8 cellular contexts compared by ENCODE assay signal in the genomic region with DNA sequence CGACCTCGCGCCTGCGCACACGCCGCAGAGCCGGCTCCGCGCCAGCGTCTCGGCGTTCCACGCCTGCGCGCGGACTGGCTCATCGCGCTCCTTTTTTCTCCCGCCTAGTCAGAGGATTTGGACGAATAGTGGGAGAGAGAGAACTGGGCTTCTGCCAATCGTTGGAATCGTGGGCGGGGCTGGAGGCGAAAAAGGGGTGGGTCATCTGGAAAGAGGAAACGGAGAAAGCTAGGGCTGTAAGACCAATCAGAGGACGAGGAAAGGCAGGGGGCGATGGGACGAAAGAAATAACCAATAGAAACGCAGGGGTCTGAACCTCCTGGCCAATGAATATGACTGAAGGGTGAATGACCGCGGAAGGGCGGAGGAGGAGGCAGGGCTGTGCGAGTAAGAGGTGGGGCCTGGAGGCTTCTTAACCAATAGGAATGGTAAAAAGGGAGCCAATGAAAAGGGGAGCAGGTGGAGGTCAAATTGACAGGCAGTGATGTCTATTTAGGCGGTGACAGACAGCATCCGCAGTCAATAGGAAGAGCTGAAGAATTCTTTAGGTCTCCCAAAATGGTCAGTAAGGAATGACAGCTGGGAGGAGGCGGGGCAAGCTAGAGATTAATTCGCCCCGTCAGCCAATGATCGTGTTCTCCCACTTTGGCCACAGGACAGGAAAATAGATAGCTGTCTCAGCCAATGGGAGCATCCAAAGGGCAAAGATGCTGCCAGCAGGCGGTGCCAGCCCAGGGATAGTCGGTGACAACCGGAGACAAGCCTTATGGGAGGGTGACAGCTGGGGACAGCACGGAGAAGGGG. TPM values are rescaled to one million over a fixed set of nuclear protein-coding genes. Genes with fewer than 3 reads are reported as not detected.
DNase-seq lines count a peak whose midpoint lies in the region; ATAC-seq lines count a peak whose summit lies in the region.

A gene with protein sequence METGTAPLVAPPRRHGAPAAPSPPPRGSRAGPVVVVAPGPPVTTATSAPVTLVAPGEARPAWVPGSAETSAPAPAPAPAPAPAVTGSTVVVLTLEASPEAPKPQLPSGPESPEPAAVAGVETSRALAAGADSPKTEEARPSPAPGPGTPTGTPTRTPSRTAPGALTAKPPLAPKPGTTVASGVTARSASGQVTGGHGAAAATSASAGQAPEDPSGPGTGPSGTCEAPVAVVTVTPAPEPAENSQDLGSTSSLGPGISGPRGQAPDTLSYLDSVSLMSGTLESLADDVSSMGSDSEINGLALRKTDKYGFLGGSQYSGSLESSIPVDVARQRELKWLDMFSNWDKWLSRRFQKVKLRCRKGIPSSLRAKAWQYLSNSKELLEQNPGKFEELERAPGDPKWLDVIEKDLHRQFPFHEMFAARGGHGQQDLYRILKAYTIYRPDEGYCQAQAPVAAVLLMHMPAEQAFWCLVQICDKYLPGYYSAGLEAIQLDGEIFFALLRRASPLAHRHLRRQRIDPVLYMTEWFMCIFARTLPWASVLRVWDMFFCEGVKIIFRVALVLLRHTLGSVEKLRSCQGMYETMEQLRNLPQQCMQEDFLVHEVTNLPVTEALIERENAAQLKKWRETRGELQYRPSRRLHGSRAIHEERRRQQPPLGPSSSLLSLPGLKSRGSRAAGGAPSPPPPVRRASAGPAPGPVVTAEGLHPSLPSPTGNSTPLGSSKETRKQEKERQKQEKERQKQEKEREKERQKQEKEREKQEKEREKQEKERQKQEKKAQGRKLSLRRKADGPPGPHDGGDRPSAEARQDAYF (minus strand): TSS at position 51 of the 804 bp plus-strand sequence. CDS start 311 bp downstream, outside the sequence.

- peak within 1 kb of the TSS; percentile 87 to 97 (median 93) for H3K27ac Mint-ChIP-seq in naive thymus-derived CD8-positive, alpha-beta T cell
- peak within 1 kb of the TSS; percentile 98 for H3K27ac Mint-ChIP-seq in stimulated activated naive B cell treated with anti-CD40 and anti-IgM and Interleukin-4, amounts not matched to agents 10 μg/mL and 1 μg/mL and 100 μg/mL, for 72 hours

- H3K36me3 ChIP-seq in HAP-1 (replicated peaks) (peaks cover 5% of the 10 kb centered on the region), MG63 (peaks cover 27% of the 10 kb centered on the region)

- peaks cover 0 to 14% (median 2%) of the 10 kb centered on the region in 3 donors for H3K36me3 Mint-ChIP-seq in naive thymus-derived CD8-positive, alpha-beta T cell
- peaks cover 8 to 28% of the 10 kb centered on the region in 2 donors for H3K36me3 Mint-ChIP-seq in stimulated activated naive B cell treated with anti-CD40 and anti-IgM and Interleukin-4, amounts not matched to agents 10 μg/mL and 1 μg/mL and 100 μg/mL, for 72 hours

- H3K4me3 ChIP-seq in HAP-1, result peak within 1 kb of the TSS; percentile 68
- peak within 1 kb of the TSS; percentile 80 for H3K4me3 ChIP-seq in MG63

- H3K27me3 Mint-ChIP-seq in naive thymus-derived CD8-positive, alpha-beta T cell, result no peaks in the 10 kb centered on the region
- no peaks in the 10 kb centered on the region for H3K27me3 Mint-ChIP-seq in stimulated activated naive B cell treated with anti-CD40 and anti-IgM and Interleukin-4, amounts not matched to agents 10 μg/mL and 1 μg/mL and 100 μg/mL, for 72 hours

- in situ Hi-C loops in HAP-1 (cut with MboI; ENCODE audit: low sequenced_read_pairs), result no loop called here

- H3K27me3 ChIP-seq in HAP-1 (ENCODE audit: low read depth) (no peaks in the 10 kb centered on the region), MG63 (no peaks in the 10 kb centered on the region)

- H3K9me3 ChIP-seq in HAP-1 (no peaks in the 10 kb centered on the region), MG63 (no peaks in the 10 kb centered on the region)

- ATAC-seq in naive thymus-derived CD8-positive, alpha-beta T cell, result peak; percentile 81 to 87
- ATAC-seq in stimulated activated naive B cell treated with anti-CD40 and anti-IgM and Interleukin-4, amounts not matched to agents 10 μg/mL and 1 μg/mL and 100 μg/mL, for 72 hours (replicated peaks), result peak; percentile 87

- peaks cover 10% of the 10 kb centered on the region for H3K4me1 ChIP-seq in HAP-1

- peaks cover 30 to 56% (median 49%) of the 10 kb centered on the region in 4 donors for H3K4me1 Mint-ChIP-seq in naive thymus-derived CD8-positive, alpha-beta T cell
- peaks cover 36 to 44% of the 10 kb centered on the region in 2 donors for H3K4me1 Mint-ChIP-seq in stimulated activated naive B cell treated with anti-CD40 and anti-IgM and Interleukin-4, amounts not matched to agents 10 μg/mL and 1 μg/mL and 100 μg/mL, for 72 hours

- POLR2A ChIA-PET in naive thymus-derived CD8-positive, alpha-beta T cell (lab: Charles Lee), result interaction anchor here (0.5 to 5.9 kb wide), 28 partner anchors 9 to 703 kb away, joined by 3 to 58 read pairs (median 6); a partner anchor contains a TSS

- H3K4me3 Mint-ChIP-seq in naive thymus-derived CD8-positive, alpha-beta T cell, result peak within 1 kb of the TSS; percentile 79 to 92 (median 88)
- H3K4me3 Mint-ChIP-seq in stimulated activated naive B cell treated with anti-CD40 and anti-IgM and Interleukin-4, amounts not matched to agents 10 μg/mL and 1 μg/mL and 100 μg/mL, for 72 hours, result peak within 1 kb of the TSS; percentile 92 to 96

- DNase-seq in EH (ENCODE audit: low read depth), result peak; percentile 100
- peak; percentile 99 to 100 for DNase-seq in HAP-1 (ENCODE audit: low spot score in 2 of 2)
- DNase-seq in MG63, result peak; percentile 99
- peak; percentile 99 for DNase-seq in SIG-M5 (lab: John Stamatoyannopoulos, UW)
- DNase-seq in activated effector memory CD4-positive, alpha-beta T cell treated with anti-CD3 and anti-CD28 coated beads, Interleukin-2, amount 50 U/mL, for 16 hours, result peak; percentile 99
- peak; percentile 100 for DNase-seq in fibroblast of peridontal ligament (ENCODE audit: extremely low read depth)
- DNase-seq in naive thymus-derived CD8-positive, alpha-beta T cell, result peak; percentile 90 to 100 (median 99)
- peak; percentile 99 for DNase-seq in stimulated activated naive B cell treated with anti-CD40 and anti-IgM and Interleukin-4, amounts not matched to agents 10 μg/mL and 1 μg/mL and 100 μg/mL, for 72 hours

- no peaks in the 10 kb centered on the region for H3K9me3 Mint-ChIP-seq in naive thymus-derived CD8-positive, alpha-beta T cell
- H3K9me3 Mint-ChIP-seq in stimulated activated naive B cell treated with anti-CD40 and anti-IgM and Interleukin-4, amounts not matched to agents 10 μg/mL and 1 μg/mL and 100 μg/mL, for 72 hours, result no peaks in the 10 kb centered on the region

RNA-seq across cellular contexts. Expression of the gene that starts here (rescaled TPM):
- 40.3 and 60.6 TPM in 2 replicates for total RNA-seq in MG63 (2014; rRNA removed; shearing (Covaris generic); ENCODE audit: low replicate concordance)
- total RNA-seq in naive thymus-derived CD8-positive, alpha-beta T cell, result 10 to 100 TPM; 32.9 to 36.9 TPM
- 10 to 100 TPM in 1 of 3 donors, 1 to 10 TPM in 2; 6.6 to 10.5 (median 7.3) TPM for polyA plus RNA-seq in naive thymus-derived CD8-positive, alpha-beta T cell

Comparison
In these comparisons a context has a peak if more than half of its experiments do, and no peak if none do; other contexts are left out.
1. Peak in every context shown above with its lines: DNase-seq, ATAC-seq and H3K4me3 ChIP-seq.